ENCODE assay signal across 8 cellular contexts in genomic region chr5:32280656-32281081, GRCh38. TPM values are rescaled to one million over a fixed set of nuclear protein-coding genes. Genes with fewer than 3 reads are reported as not detected.
DNase-seq lines count a peak whose midpoint lies in the region; ATAC-seq, FAIRE-seq and TF ChIP-seq lines count a peak whose summit lies in the region.

No MANE protein-coding gene starts in this region.

- H3K4me1 ChIP-seq in DOHH2 (ENCODE audit: control insufficient read depth, low read length), result peaks cover 71% of the 10 kb centered on the region

- in situ Hi-C loops in brain microvascular endothelial cell (cut with HindIII; ENCODE audit: low pct_ligation_motif_present, low sequenced_read_pairs), result no loop called here

- peaks cover 95% of the 10 kb centered on the region for H3K79me2 ChIP-seq in DOHH2 (ENCODE audit: control insufficient read depth, low read length)

- FAIRE-seq in D721Med (lab: Jason Lieb, UNC), result no peak

- H3K4me3 Mint-ChIP-seq in activated T-cell treated with anti-CD3 and anti-CD28 coated beads, Interleukin-2, amount 50 U/mL, for 4 hours, result peak overlapping the region; percentile 59

- no peaks in the 10 kb centered on the region for H3K9me3 Mint-ChIP-seq in activated T-cell treated with anti-CD3 and anti-CD28 coated beads, Interleukin-2, amount 50 U/mL, for 4 hours

- H3K4me3 ChIP-seq in DOHH2 (ENCODE audit: low read length) (no peak overlapping the region), brain microvascular endothelial cell (ENCODE audit: low read depth, low read length) (no peak overlapping the region)

- peaks cover 10% of the 10 kb centered on the region; the same call in 1 of the 2 replicates for H4K20me1 ChIP-seq in DOHH2 (ENCODE audit: control insufficient read depth, insufficient read depth, low read depth, low read length)

- ATAC-seq in GM19328 (IDR thresholded peaks at IDR 0.05; ENCODE audit: unreplicated experiment) (peak; percentile 81), HG03060 (IDR thresholded peaks at IDR 0.05; ENCODE audit: low read depth, unreplicated experiment) (peak; percentile 84)
- peak; percentile 82 to 86 for ATAC-seq in activated T-cell treated with anti-CD3 and anti-CD28 coated beads, Interleukin-2, amount 50 U/mL, for 4 hours

- no peaks in the 10 kb centered on the region for H3K27me3 Mint-ChIP-seq in activated T-cell treated with anti-CD3 and anti-CD28 coated beads, Interleukin-2, amount 50 U/mL, for 4 hours (ENCODE audit: low read depth)

- no peak for TF ChIP-seq CTCF in DOHH2 (IDR thresholded peaks at IDR 0.05; ENCODE audit: low read depth, low read length, poor library complexity, severe bottlenecking)
- TF ChIP-seq CTCF in D721Med (IDR thresholded peaks at IDR 0.05; ENCODE audit: insufficient read depth, missing control alignments), result no peak
- TF ChIP-seq CTCF in brain microvascular endothelial cell (IDR thresholded peaks at IDR 0.05; ENCODE audit: low read depth, low read length, missing control alignments), result no peak

- 0 out of 2 replicates have a peak overlapping the region, but pooled peaks have one; percentile 2 for H3K4me2 ChIP-seq in DOHH2 (ENCODE audit: low read length)

- H3K9me2 ChIP-seq in DOHH2 (replicated peaks; ENCODE audit: control insufficient read depth, low read length), result no peaks in the 10 kb centered on the region

- H3K9me3 ChIP-seq in DOHH2 (ENCODE audit: control insufficient read depth, insufficient read depth, low read length), result no peaks in the 10 kb centered on the region

- H3K27me3 ChIP-seq in DOHH2 (ENCODE audit: control insufficient read depth, low read length) (no peaks in the 10 kb centered on the region), brain microvascular endothelial cell (replicated peaks) (no peaks in the 10 kb centered on the region)

- no peak for DNase-seq in activated T-cell treated with anti-CD3 and anti-CD28 coated beads, Interleukin-2, amount 50 U/mL, for 4 hours
- DNase-seq in D721Med (ENCODE audit: insufficient read length, low spot score) (no peak), brain microvascular endothelial cell (no peak), anterior cingulate cortex (lab: John Stamatoyannopoulos, UW) (no peak), NCI-H526 (lab: John Stamatoyannopoulos, UW) (no peak)

- peaks cover 65% of the 10 kb centered on the region for H3K4me1 Mint-ChIP-seq in activated T-cell treated with anti-CD3 and anti-CD28 coated beads, Interleukin-2, amount 50 U/mL, for 4 hours (ENCODE audit: low read depth)

- peaks cover 2% of the 10 kb centered on the region for H3K36me3 Mint-ChIP-seq in activated T-cell treated with anti-CD3 and anti-CD28 coated beads, Interleukin-2, amount 50 U/mL, for 4 hours (ENCODE audit: insufficient read depth)

- H3F3A ChIP-seq in DOHH2 (ENCODE audit: control insufficient read depth, insufficient read depth), result peaks cover 16% of the 10 kb centered on the region

- H3K27ac ChIP-seq in DOHH2 (ENCODE audit: low read depth, low read length) (0 out of 2 replicates have a peak overlapping the region, but pooled peaks have one; percentile 18), brain microvascular endothelial cell (no peak overlapping the region)

- H3K36me3 ChIP-seq in DOHH2 (ENCODE audit: control insufficient read depth, low read length), result peaks cover 63% of the 10 kb centered on the region
- no peaks in the 10 kb centered on the region for H3K36me3 ChIP-seq in brain microvascular endothelial cell (replicated peaks)

RNA-seq across cellular contexts. Expression of gene MTMR12, which starts 32.1 kb away (rescaled TPM):
- 10 to 100 TPM; 19.9 to 23.9 (median 22.8) TPM for total RNA-seq in activated T-cell treated with anti-CD3 and anti-CD28 coated beads, Interleukin-2, amount 50 U/mL, for 4 hours
